1 cellular context compared by ENCODE assay signal in the genomic region with DNA sequence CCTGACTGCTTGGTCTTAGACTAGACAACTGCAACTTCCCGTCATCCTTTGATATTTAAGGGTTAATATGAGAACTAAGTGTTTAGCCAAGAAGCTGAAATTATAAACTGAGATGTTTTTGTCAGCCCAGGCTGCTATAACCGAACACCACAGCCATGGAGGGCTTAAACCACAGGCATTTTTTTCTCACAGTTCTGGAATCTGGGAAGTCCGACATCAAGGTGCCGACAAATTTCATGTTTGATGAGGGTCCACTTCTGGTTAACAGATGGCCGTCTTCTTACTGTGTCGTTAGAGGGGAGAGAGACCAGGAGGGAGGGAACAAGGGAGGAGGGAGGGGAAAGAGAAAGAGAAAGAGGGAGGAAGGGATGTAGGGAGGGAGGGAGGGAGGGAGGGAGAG.
TF ChIP-seq lines count a peak whose summit lies in the region.

No MANE protein-coding gene starts in this region.

TF ChIP-seq in K562, 482 proteins besides CTCF, POLR2A, EP300 and RAD21:
- TF ChIP-seq NCOA4 (IDR thresholded peaks at IDR 0.05; ENCODE audit: partially characterized antibody) (no peak), RAD51 (IDR thresholded peaks at IDR 0.05; ENCODE audit: borderline replicate concordance, low read depth) (no peak), LEF1 (IDR thresholded peaks at IDR 0.05) (no peak), ZNF324 (CRISPR knock-in tag; IDR thresholded peaks at IDR 0.05) (no peak), NCOR1 (IDR thresholded peaks at IDR 0.05) (no peak)
TF ChIP-seq in K562: peak in this region for 0.
